In genomic region chr7:117872565-117873055, GRCh38 we compare ENCODE assay signal across 8 cellular contexts. TPM values are rescaled to one million over a fixed set of nuclear protein-coding genes. Genes with fewer than 3 reads are reported as not detected.
DNase-seq lines count a peak whose midpoint lies in the region; ATAC-seq lines count a peak whose summit lies in the region.

No MANE protein-coding gene starts in this region.

- in situ Hi-C loops in KBM-7 (cut with MboI; ENCODE audit: low pct_unique_long_range_greater_than_20kb, low sequenced_read_pairs) = no loop called here

- H3K36me3 Mint-ChIP-seq in CD4-positive, alpha-beta memory T cell = peaks cover 1 to 7% of the 10 kb centered on the region in 2 donors
- no peaks in the 10 kb centered on the region for H3K36me3 Mint-ChIP-seq in stimulated activated naive B cell treated with anti-CD40 and anti-IgM and Interleukin-4, amounts not matched to agents 10 μg/mL and 1 μg/mL and 100 μg/mL, for 72 hours
- H3K36me3 Mint-ChIP-seq in activated CD4-positive, alpha-beta T cell treated with anti-CD3 and anti-CD28 coated beads, Interleukin-2, amount 10 ng/mL, durations not matched to agents 7 days and 5 days (ENCODE audit: low read depth) = no peaks in the 10 kb centered on the region

- no peak overlapping the region for H3K4me3 ChIP-seq in CD4-positive, alpha-beta memory T cell (ENCODE audit: low read length in 2 of 2)

- no peaks in the 10 kb centered on the region for H3K4me1 ChIP-seq in CD4-positive, alpha-beta memory T cell (ENCODE audit: insufficient read depth, low read length)

- ATAC-seq in stimulated activated naive B cell treated with anti-CD40 and anti-IgM and Interleukin-4, amounts not matched to agents 10 μg/mL and 1 μg/mL and 100 μg/mL, for 72 hours (replicated peaks) = peak in 1 of 2 donors; percentile 14
- no peak for ATAC-seq in GM19023 (IDR thresholded peaks at IDR 0.05; ENCODE audit: unreplicated experiment)

- peaks cover 0 to 8% (median 2%) of the 10 kb centered on the region in 8 donors for H3K9me3 Mint-ChIP-seq in CD4-positive, alpha-beta memory T cell
- H3K9me3 Mint-ChIP-seq in stimulated activated naive B cell treated with anti-CD40 and anti-IgM and Interleukin-4, amounts not matched to agents 10 μg/mL and 1 μg/mL and 100 μg/mL, for 72 hours = no peaks in the 10 kb centered on the region
- H3K9me3 Mint-ChIP-seq in activated CD4-positive, alpha-beta T cell treated with anti-CD3 and anti-CD28 coated beads, Interleukin-2, amount 10 ng/mL, durations not matched to agents 7 days and 5 days = no peaks in the 10 kb centered on the region

- H3K4me1 Mint-ChIP-seq in CD4-positive, alpha-beta memory T cell = peaks cover 8 to 20% (median 14%) of the 10 kb centered on the region in 4 donors
- peaks cover 9 to 14% of the 10 kb centered on the region in 2 donors for H3K4me1 Mint-ChIP-seq in stimulated activated naive B cell treated with anti-CD40 and anti-IgM and Interleukin-4, amounts not matched to agents 10 μg/mL and 1 μg/mL and 100 μg/mL, for 72 hours
- peaks cover 5% of the 10 kb centered on the region for H3K4me1 Mint-ChIP-seq in activated CD4-positive, alpha-beta T cell treated with anti-CD3 and anti-CD28 coated beads, Interleukin-2, amount 10 ng/mL, durations not matched to agents 7 days and 5 days

- CTCF ChIA-PET in CD4-positive, alpha-beta memory T cell (lab: Charles Lee; ENCODE audit: partially characterized antibody) = no interaction called here
- CTCF ChIA-PET in activated CD4-positive, alpha-beta T cell treated with anti-CD3 and anti-CD28 coated beads, Interleukin-2, amount 10 ng/mL, durations not matched to agents 7 days and 5 days (lab: Charles Lee) = no interaction called here

- H3K27me3 ChIP-seq in CD4-positive, alpha-beta memory T cell (ENCODE audit: insufficient read depth, low read length) = peaks cover 5% of the 10 kb centered on the region
- H3K27me3 ChIP-seq in layer of hippocampus (ENCODE audit: control insufficient read depth, insufficient read depth, low read length) = no peaks in the 10 kb centered on the region

- no peak overlapping the region for H3K27ac ChIP-seq in CD4-positive, alpha-beta memory T cell (ENCODE audit: low read depth, low read length)
- peak overlapping the region; percentile 93 for H3K27ac ChIP-seq in layer of hippocampus (ENCODE audit: low read depth, low read length)

- no peaks in the 10 kb centered on the region for H3K36me3 ChIP-seq in CD4-positive, alpha-beta memory T cell (ENCODE audit: insufficient read depth, low read length)

- H3K9me3 ChIP-seq in CD4-positive, alpha-beta memory T cell (ENCODE audit: control insufficient read depth in 1 of 2, low read length in 2 of 2) = no peaks in the 10 kb centered on the region

- POLR2A ChIA-PET in CD4-positive, alpha-beta memory T cell (lab: Charles Lee; ENCODE audit: partially characterized antibody) = no interaction called here
- POLR2A ChIA-PET in activated CD4-positive, alpha-beta T cell treated with anti-CD3 and anti-CD28 coated beads, Interleukin-2, amount 10 ng/mL, durations not matched to agents 7 days and 5 days (lab: Charles Lee) = no interaction called here

- H3K4me3 Mint-ChIP-seq in CD4-positive, alpha-beta memory T cell = peak overlapping the region in 7 of 8 donors; percentile 9 to 59 (median 29)
- peak overlapping the region; percentile 32 for H3K4me3 Mint-ChIP-seq in stimulated activated naive B cell treated with anti-CD40 and anti-IgM and Interleukin-4, amounts not matched to agents 10 μg/mL and 1 μg/mL and 100 μg/mL, for 72 hours
- H3K4me3 Mint-ChIP-seq in activated CD4-positive, alpha-beta T cell treated with anti-CD3 and anti-CD28 coated beads, Interleukin-2, amount 10 ng/mL, durations not matched to agents 7 days and 5 days = no peak overlapping the region

- no peak overlapping the region for H3K27ac Mint-ChIP-seq in CD4-positive, alpha-beta memory T cell
- no peak overlapping the region for H3K27ac Mint-ChIP-seq in stimulated activated naive B cell treated with anti-CD40 and anti-IgM and Interleukin-4, amounts not matched to agents 10 μg/mL and 1 μg/mL and 100 μg/mL, for 72 hours
- H3K27ac Mint-ChIP-seq in activated CD4-positive, alpha-beta T cell treated with anti-CD3 and anti-CD28 coated beads, Interleukin-2, amount 10 ng/mL, durations not matched to agents 7 days and 5 days = no peak overlapping the region

- intact Hi-C loops in CD4-positive, alpha-beta memory T cell (cut with micrococcal nuclease) = no loop called here

- peaks cover 24 to 33% of the 10 kb centered on the region in 2 donors for H3K27me3 Mint-ChIP-seq in CD4-positive, alpha-beta memory T cell
- H3K27me3 Mint-ChIP-seq in stimulated activated naive B cell treated with anti-CD40 and anti-IgM and Interleukin-4, amounts not matched to agents 10 μg/mL and 1 μg/mL and 100 μg/mL, for 72 hours = peaks cover 39% of the 10 kb centered on the region in 2 donors
- peaks cover 51% of the 10 kb centered on the region for H3K27me3 Mint-ChIP-seq in activated CD4-positive, alpha-beta T cell treated with anti-CD3 and anti-CD28 coated beads, Interleukin-2, amount 10 ng/mL, durations not matched to agents 7 days and 5 days

- DNase-seq in CD4-positive, alpha-beta memory T cell = no peak
- DNase-seq in KBM-7 (peak; percentile 38), cerebellum (ENCODE audit: low spot score) (peak; percentile 19), AG08395 (ENCODE audit: low spot score) (no peak)
- no peak for DNase-seq in stimulated activated naive B cell treated with anti-CD40 and anti-IgM and Interleukin-4, amounts not matched to agents 10 μg/mL and 1 μg/mL and 100 μg/mL, for 72 hours
- DNase-seq in activated CD4-positive, alpha-beta T cell treated with anti-CD3 and anti-CD28 coated beads, Interleukin-2, amount 10 ng/mL, durations not matched to agents 7 days and 5 days = no peak

RNA-seq across cellular contexts. Expression of gene CTTNBP2, which starts 0.6 kb away (rescaled TPM):
- not detected for total RNA-seq in CD4-positive, alpha-beta memory T cell
- polyA plus RNA-seq in CD4-positive, alpha-beta memory T cell = not detected
- 63.5 TPM for total RNA-seq in cerebellum
- not detected for total RNA-seq in activated CD4-positive, alpha-beta T cell treated with anti-CD3 and anti-CD28 coated beads, Interleukin-2, amount 10 ng/mL, durations not matched to agents 7 days and 5 days

Comparison
In these comparisons a context has a peak if more than half of its experiments do, and no peak if none do; other contexts are left out.
1. DNase-seq: peak in KBM-7 (single experiment) and cerebellum (single experiment); none in CD4-positive, alpha-beta memory T cell (0 of 5), stimulated activated naive B cell treated with anti-CD40 and anti-IgM and Interleukin-4, amounts not matched to agents 10 μg/mL and 1 μg/mL and 100 μg/mL, for 72 hours (single experiment), AG08395 (single experiment) and activated CD4-positive, alpha-beta T cell treated with anti-CD3 and anti-CD28 coated beads, Interleukin-2, amount 10 ng/mL, durations not matched to agents 7 days and 5 days (single experiment).
2. RNA of gene CTTNBP2, which starts 0.6 kb away (total RNA-seq): 63.5 TPM in cerebellum (single experiment); not detected in CD4-positive, alpha-beta memory T cell and not detected in activated CD4-positive, alpha-beta T cell treated with anti-CD3 and anti-CD28 coated beads, Interleukin-2, amount 10 ng/mL, durations not matched to agents 7 days and 5 days; every median in the first group is over 10 times any median in the second.